ENCODE assay signal across 8 cellular contexts in the genomic region with DNA sequence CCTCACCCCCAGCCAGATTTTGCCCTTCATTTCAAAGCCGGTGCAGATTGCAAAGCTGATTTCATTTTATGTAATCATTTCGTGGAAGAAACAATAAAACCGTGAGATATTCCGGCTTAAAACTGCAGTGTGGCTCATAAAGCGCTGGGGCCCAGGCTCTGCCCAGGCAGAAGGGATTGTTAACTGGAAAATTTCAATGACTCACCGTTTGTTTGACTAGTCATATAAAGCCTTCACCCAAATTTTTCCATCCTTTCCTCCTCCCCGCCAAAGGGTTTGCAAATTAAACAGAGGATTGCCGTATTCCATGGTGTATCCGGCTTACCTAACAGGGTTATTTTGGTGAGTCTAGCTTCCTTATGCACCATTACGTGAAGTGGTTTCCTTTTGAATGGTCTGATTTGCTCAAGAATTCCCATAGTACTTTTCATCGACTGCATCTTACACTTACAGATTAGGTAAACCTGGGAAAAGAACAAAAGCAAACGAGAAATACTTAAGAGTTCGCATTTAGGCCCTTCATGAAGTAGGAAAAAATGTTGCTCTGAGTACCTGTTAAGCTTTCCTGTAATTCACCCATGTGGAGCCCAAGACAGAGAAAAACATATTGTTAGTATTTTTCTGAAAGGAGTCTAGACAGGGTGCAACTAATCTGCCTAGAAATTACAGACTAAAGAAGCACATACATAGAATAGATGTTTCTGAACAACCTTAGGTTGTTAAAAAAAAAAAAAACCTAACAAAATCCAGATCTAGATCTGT. TPM values are rescaled to one million over a fixed set of nuclear protein-coding genes. Genes with fewer than 3 reads are reported as not detected.
DNase-seq lines count a peak whose midpoint lies in the region; ATAC-seq and TF ChIP-seq lines count a peak whose summit lies in the region.

No MANE protein-coding gene starts in this region.

- CTCF ChIA-PET in CD4-positive, alpha-beta memory T cell (lab: Charles Lee; ENCODE audit: partially characterized antibody), result interaction anchor here (1.5 kb wide), 1 partner anchor 151 kb away, joined by 9 read pairs; no protein-coding TSS in a partner anchor

- no peaks in the 10 kb centered on the region for H3K9me3 ChIP-seq in CD4-positive, alpha-beta memory T cell (ENCODE audit: control insufficient read depth in 1 of 2, low read length in 2 of 2)
- H3K9me3 ChIP-seq in iPS-20b (ENCODE audit: insufficient read depth, low read depth, low read length), result no peaks in the 10 kb centered on the region

- H3K4me1 ChIP-seq in CD4-positive, alpha-beta memory T cell (ENCODE audit: insufficient read depth, low read length), result peaks cover 29% of the 10 kb centered on the region
- H3K4me1 ChIP-seq in iPS-20b (ENCODE audit: insufficient read depth, low read length), result peaks cover 11% of the 10 kb centered on the region

- H3K36me3 Mint-ChIP-seq in CD4-positive, alpha-beta memory T cell, result peaks cover 8 to 32% of the 10 kb centered on the region in 2 donors
- peaks cover 5% of the 10 kb centered on the region for H3K36me3 Mint-ChIP-seq in activated naive CD8-positive, alpha-beta T cell
- H3K36me3 Mint-ChIP-seq in stimulated activated effector memory CD8-positive, alpha-beta T cell treated with anti-CD3 and anti-CD28 coated beads, Interleukin-12 subunit alpha, Interleukin-12 subunit beta, amount 100 ng/mL, for 72 hours, result peaks cover 41% of the 10 kb centered on the region

- H3K27me3 Mint-ChIP-seq in CD4-positive, alpha-beta memory T cell, result peaks cover 0 to 2% of the 10 kb centered on the region in 2 donors
- H3K27me3 Mint-ChIP-seq in activated naive CD8-positive, alpha-beta T cell, result peaks cover 3% of the 10 kb centered on the region

- in situ Hi-C loops in GM13976 (cut with MboI; ENCODE audit: low sequenced_read_pairs, unreplicated experiment), result no loop called here

- DNase-seq in CD4-positive, alpha-beta memory T cell, result peak in 1 of 5 donors; percentile 43
- DNase-seq in HuH-7 (ENCODE audit: low spot score) (peak; percentile 69), GM13976 (ENCODE audit: low spot score) (no peak), NCI-H1092 (lab: John Stamatoyannopoulos, UW) (no peak)
- no peak for DNase-seq in stimulated activated effector memory CD8-positive, alpha-beta T cell treated with anti-CD3 and anti-CD28 coated beads, Interleukin-12 subunit alpha, Interleukin-12 subunit beta, amount 100 ng/mL, for 72 hours (ENCODE audit: low spot score in 2 of 2)

- peak overlapping the region; percentile 38; the same call in 1 of the 2 replicates for H3K9ac ChIP-seq in iPS-20b (ENCODE audit: low read depth, low read length)

- no peaks in the 10 kb centered on the region for H3K27me3 ChIP-seq in CD4-positive, alpha-beta memory T cell (ENCODE audit: insufficient read depth, low read length)
- H3K27me3 ChIP-seq in iPS-20b (ENCODE audit: insufficient read depth, low read length), result no peaks in the 10 kb centered on the region

- POLR2A ChIA-PET in CD4-positive, alpha-beta memory T cell (lab: Charles Lee; ENCODE audit: partially characterized antibody), result interaction anchor here (0.6 to 3.9 kb wide), 9 partner anchors 10 to 974 kb away, joined by 3 to 20 read pairs (median 5); a partner anchor contains a TSS

- H3K36me3 ChIP-seq in CD4-positive, alpha-beta memory T cell (ENCODE audit: insufficient read depth, low read length), result no peaks in the 10 kb centered on the region
- no peaks in the 10 kb centered on the region for H3K36me3 ChIP-seq in iPS-20b (ENCODE audit: insufficient read depth, low read depth, low read length)

- peak overlapping the region; percentile 82 to 98 (median 89) for H3K4me3 Mint-ChIP-seq in CD4-positive, alpha-beta memory T cell
- H3K4me3 Mint-ChIP-seq in activated naive CD8-positive, alpha-beta T cell, result peak overlapping the region; percentile 87
- peak overlapping the region; percentile 84 for H3K4me3 Mint-ChIP-seq in stimulated activated effector memory CD8-positive, alpha-beta T cell treated with anti-CD3 and anti-CD28 coated beads, Interleukin-12 subunit alpha, Interleukin-12 subunit beta, amount 100 ng/mL, for 72 hours

- peaks cover 22 to 41% (median 27%) of the 10 kb centered on the region in 4 donors for H3K4me1 Mint-ChIP-seq in CD4-positive, alpha-beta memory T cell
- peaks cover 29% of the 10 kb centered on the region for H3K4me1 Mint-ChIP-seq in activated naive CD8-positive, alpha-beta T cell (ENCODE audit: low read depth)
- peaks cover 32% of the 10 kb centered on the region for H3K4me1 Mint-ChIP-seq in stimulated activated effector memory CD8-positive, alpha-beta T cell treated with anti-CD3 and anti-CD28 coated beads, Interleukin-12 subunit alpha, Interleukin-12 subunit beta, amount 100 ng/mL, for 72 hours

- peak overlapping the region; percentile 72 for H3K27ac ChIP-seq in CD4-positive, alpha-beta memory T cell (ENCODE audit: low read depth, low read length)
- no peak overlapping the region for H3K27ac ChIP-seq in iPS-20b (ENCODE audit: low read length)

- H3K9me3 Mint-ChIP-seq in CD4-positive, alpha-beta memory T cell, result peaks cover 0 to 3% (median 0%) of the 10 kb centered on the region in 8 donors
- H3K9me3 Mint-ChIP-seq in activated naive CD8-positive, alpha-beta T cell (ENCODE audit: low read depth), result no peaks in the 10 kb centered on the region
- no peaks in the 10 kb centered on the region for H3K9me3 Mint-ChIP-seq in stimulated activated effector memory CD8-positive, alpha-beta T cell treated with anti-CD3 and anti-CD28 coated beads, Interleukin-12 subunit alpha, Interleukin-12 subunit beta, amount 100 ng/mL, for 72 hours

- TF ChIP-seq CTCF in GM13976 (IDR thresholded peaks at IDR 0.05; ENCODE audit: borderline replicate concordance, control extremely low read depth, extremely low read depth, insufficient read depth, missing control alignments), result no peak

- peak overlapping the region; percentile 69 to 99 (median 95) for H3K27ac Mint-ChIP-seq in CD4-positive, alpha-beta memory T cell
- peak overlapping the region; percentile 84 for H3K27ac Mint-ChIP-seq in activated naive CD8-positive, alpha-beta T cell
- peak overlapping the region; percentile 91 for H3K27ac Mint-ChIP-seq in stimulated activated effector memory CD8-positive, alpha-beta T cell treated with anti-CD3 and anti-CD28 coated beads, Interleukin-12 subunit alpha, Interleukin-12 subunit beta, amount 100 ng/mL, for 72 hours

- peak overlapping the region; percentile 11 to 65 for H3K4me3 ChIP-seq in CD4-positive, alpha-beta memory T cell (ENCODE audit: low read length in 2 of 2)
- peak overlapping the region; percentile 54 for H3K4me3 ChIP-seq in iPS-20b (ENCODE audit: low read length)

- intact Hi-C loops in CD4-positive, alpha-beta memory T cell (cut with micrococcal nuclease), result loop anchor here (1.0 to 10.0 kb wide), 3 partner anchors 65 to 886 kb away; a partner anchor contains a TSS

- ATAC-seq in stimulated activated effector memory CD8-positive, alpha-beta T cell treated with anti-CD3 and anti-CD28 coated beads, Interleukin-12 subunit alpha, Interleukin-12 subunit beta, amount 100 ng/mL, for 72 hours, result no peak
- ATAC-seq in HG02840 (IDR thresholded peaks at IDR 0.05; ENCODE audit: low FRiP score, unreplicated experiment), result no peak

RNA-seq across cellular contexts. Expression of a gene that starts 0.9 kb away (rescaled TPM):
- 10 to 100 TPM; 97.9 to 99.5 TPM for total RNA-seq in CD4-positive, alpha-beta memory T cell
- polyA plus RNA-seq in CD4-positive, alpha-beta memory T cell, result 100 to 1,000 TPM in 1 of 2 donors, 10 to 100 TPM in 1; 89.0 to 106 TPM

RNA-seq across cellular contexts. Expression of a gene that starts 25.1 kb away (rescaled TPM):
- total RNA-seq in CD4-positive, alpha-beta memory T cell, result 10 to 100 TPM in 1 of 2 experiments, 1 to 10 TPM in 1; 9.0 to 16.0 TPM
- polyA plus RNA-seq in CD4-positive, alpha-beta memory T cell, result 1 to 10 TPM in 1 of 2 donors, not detected in 1; 1.8 TPM

RNA-seq across cellular contexts. Expression of a gene that starts 48.3 kb away (rescaled TPM):
- total RNA-seq in CD4-positive, alpha-beta memory T cell, result not detected
- 1 to 10 TPM in 1 of 2 donors, not detected in 1; 3.0 TPM for polyA plus RNA-seq in CD4-positive, alpha-beta memory T cell

RNA-seq across cellular contexts. Expression of a gene that starts 59.8 kb away (rescaled TPM):
- 10 to 100 TPM; 26.6 to 29.2 TPM for total RNA-seq in CD4-positive, alpha-beta memory T cell
- 10 to 100 TPM in 1 of 2 donors, 1 to 10 TPM in 1; 5.8 to 18.0 TPM for polyA plus RNA-seq in CD4-positive, alpha-beta memory T cell
